8 cellular contexts compared by ENCODE assay signal in genomic region chr22:22061085-22062077, GRCh38.
DNase-seq lines count a peak whose midpoint lies in the region; ATAC-seq and TF ChIP-seq lines count a peak whose summit lies in the region.

No MANE protein-coding gene starts in this region.

- POLR2A ChIA-PET in WTC11 (lab: Charles Lee) = no interaction called here

- peaks cover 100% of the 10 kb centered on the region for H3K27me3 Mint-ChIP-seq in WTC11 (ENCODE audit: low read depth)

- intact Hi-C loops in uterus (cut with DNase I; ENCODE audit: low total_unique reads) = no loop called here

- no peaks in the 10 kb centered on the region for H3K36me3 ChIP-seq in adipocyte (ENCODE audit: control insufficient read depth, insufficient read depth, low read length, severe bottlenecking)
- no peaks in the 10 kb centered on the region for H3K36me3 ChIP-seq in uterus

- H3K27ac ChIP-seq in uterus = peak overlapping the region; percentile 37 to 88

- no peaks in the 10 kb centered on the region for H3K36me3 Mint-ChIP-seq in WTC11

- H3K9ac ChIP-seq in adipocyte (ENCODE audit: low read length) = peak overlapping the region; percentile 50

- H3K4me1 ChIP-seq in adipocyte (ENCODE audit: control insufficient read depth, insufficient read depth, low read length) (peaks cover 34% of the 10 kb centered on the region), uterus (no peaks in the 10 kb centered on the region)

- CTCF ChIA-PET in WTC11 (lab: Charles Lee) = interaction anchor here (0.6 to 2.8 kb wide), 61 partner anchors 7 to 443 kb away, joined by 3 to 29 read pairs (median 4); partner anchors contain the start of genes PPM1F and TOP3B

- peaks cover 9% of the 10 kb centered on the region for H3K4me1 Mint-ChIP-seq in WTC11

- H3K27ac Mint-ChIP-seq in WTC11 = no peak overlapping the region

- peak; percentile 91 for ATAC-seq in left lobe of liver
- no peak for ATAC-seq in WTC11
- no peak for ATAC-seq in GM18909 (IDR thresholded peaks at IDR 0.05; ENCODE audit: poor library complexity, unreplicated experiment)

- no peak for TF ChIP-seq POLR2A in uterus (IDR thresholded peaks at IDR 0.05)

- TF ChIP-seq CTCF in uterus (IDR thresholded peaks at IDR 0.05) = peak in 3 of 4 experiments; percentile 21 to 58 (median 34)
- TF ChIP-seq CTCF in WTC11 (IDR thresholded peaks at IDR 0.05) = no peak

- DNase-seq in NCI-H748 (lab: John Stamatoyannopoulos, UW; ENCODE audit: unreplicated experiment) = peak; percentile 5
- DNase-seq in NCI-H748 treated with DMSO at 0.1 percent for 48 hours (lab: John Stamatoyannopoulos, UW) = no peak
- peak; percentile 80 for DNase-seq in adipocyte (ENCODE audit: low read depth)
- no peak for DNase-seq in left lobe of liver (ENCODE audit: low spot score)
- DNase-seq in uterus = peak; percentile 61 to 77
- no peak for DNase-seq in WTC11 (ENCODE audit: low spot score)
- no peak for DNase-seq in OCI-M2 (lab: John Stamatoyannopoulos, UW; ENCODE audit: unreplicated experiment)

- H3K27me3 ChIP-seq in adipocyte (replicated peaks; ENCODE audit: control insufficient read depth, insufficient read depth, low read length) (peaks cover 12% of the 10 kb centered on the region), uterus (no peaks in the 10 kb centered on the region)

- no peaks in the 10 kb centered on the region for H3K9me3 Mint-ChIP-seq in WTC11

- H3K9me3 ChIP-seq in adipocyte (ENCODE audit: control insufficient read depth, low read length) = no peaks in the 10 kb centered on the region
- no peaks in the 10 kb centered on the region for H3K9me3 ChIP-seq in uterus

- H3K4me3 Mint-ChIP-seq in WTC11 = no peak overlapping the region

- peak overlapping the region; percentile 62 for H3K4me3 ChIP-seq in adipocyte (ENCODE audit: low read length)
- H3K4me3 ChIP-seq in uterus = no peak overlapping the region

TF ChIP-seq in WTC11, 78 proteins besides CTCF, POLR2A, EP300 and RAD21 (continues in another document):
- TF ChIP-seq PRRX2 (CRISPR knock-in tag; IDR thresholded peaks at IDR 0.05) (no peak), TEAD4 (CRISPR knock-in tag; IDR thresholded peaks at IDR 0.05) (no peak), ZSCAN18 (CRISPR knock-in tag; IDR thresholded peaks at IDR 0.05) (no peak), ZNF263 (CRISPR knock-in tag; IDR thresholded peaks at IDR 0.05; ENCODE audit: low read depth) (no peak), CREB1 (CRISPR knock-in tag; IDR thresholded peaks at IDR 0.05) (no peak), JAZF1 (CRISPR knock-in tag; IDR thresholded peaks at IDR 0.05) (no peak), ZNF121 (CRISPR knock-in tag; IDR thresholded peaks at IDR 0.05) (no peak), ZMAT4 (CRISPR knock-in tag; IDR thresholded peaks at IDR 0.05) (no peak), CREM (CRISPR knock-in tag; IDR thresholded peaks at IDR 0.05) (no peak), AFF4 (CRISPR knock-in tag; IDR thresholded peaks at IDR 0.05; ENCODE audit: borderline replicate concordance) (no peak), GTF2I (CRISPR knock-in tag; conservative IDR thresholded peaks at IDR 0.05) (no peak), USF2 (CRISPR knock-in tag; IDR thresholded peaks at IDR 0.05) (no peak), ZNF281 (CRISPR knock-in tag; IDR thresholded peaks at IDR 0.05) (no peak)

Comparison
In these comparisons a context has a peak if more than half of its experiments do, and no peak if none do; other contexts are left out.
1. DNase-seq: peak in NCI-H748 (single experiment), adipocyte (single experiment) and uterus (2 of 2); none in NCI-H748 treated with DMSO at 0.1 percent for 48 hours (single experiment), left lobe of liver (single experiment), WTC11 (single experiment) and OCI-M2 (single experiment).